Comparison of ENCODE assay signal across 10 cellular contexts in the genomic region with DNA sequence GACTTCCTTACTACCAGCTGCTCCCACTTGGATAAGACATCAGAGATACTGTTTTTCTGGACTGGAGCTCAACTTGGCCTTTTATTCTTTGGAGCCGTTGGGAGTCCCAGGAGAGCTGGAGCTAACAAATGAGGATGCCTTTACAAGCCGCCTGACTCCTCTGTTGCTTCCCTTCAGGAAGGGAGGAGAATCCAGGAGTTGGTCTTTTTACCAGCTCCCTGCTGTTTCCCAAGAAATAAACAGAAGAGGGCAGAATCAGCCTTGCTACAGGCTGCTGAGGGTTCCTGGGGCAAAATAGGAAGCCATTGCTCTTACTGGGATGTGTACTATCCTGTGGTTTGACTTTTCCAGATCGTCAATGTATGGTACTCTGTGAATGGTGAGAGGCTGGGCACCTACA. TPM values are rescaled to one million over a fixed set of nuclear protein-coding genes. Genes with fewer than 3 reads are reported as not detected.
DNase-seq lines count a peak whose midpoint lies in the region; ATAC-seq, FAIRE-seq and TF ChIP-seq lines count a peak whose summit lies in the region.
"Had no signal": no experiment of that assay in that cellular context is flagged by ENCODE, and none has a peak within 500 bp of the region (broad histone marks: within the 10 kb centered on the region; RNA-seq: fewer than 3 reads in every experiment).

No MANE protein-coding gene starts in this region.

- H3K4me1 ChIP-seq in left ventricle myocardium inferior (peaks cover 44% of the 10 kb centered on the region), right lobe of liver (peaks cover 0 to 30% (median 15%) of the 10 kb centered on the region in 4 donors), upper lobe of right lung (peaks cover 24% of the 10 kb centered on the region), small intestine (ENCODE audit: control insufficient read depth in 2 of 2, insufficient read depth in 1 of 2, low read depth in 1 of 2, low read length in 1 of 2) (peaks cover 1 to 4% of the 10 kb centered on the region in 2 donors), colonic mucosa (peaks cover 12% of the 10 kb centered on the region)

- TF ChIP-seq CTCF in left ventricle myocardium inferior (IDR thresholded peaks at IDR 0.05; ENCODE audit: borderline replicate concordance) (peak; percentile 12), right lobe of liver (IDR thresholded peaks at IDR 0.05) (no peak), upper lobe of right lung (IDR thresholded peaks at IDR 0.05) (no peak), colonic mucosa (IDR thresholded peaks at IDR 0.05) (no peak)

- H3K4me3 ChIP-seq in left ventricle myocardium inferior (peak overlapping the region; percentile 98), right lobe of liver (no peak overlapping the region), upper lobe of right lung (peak overlapping the region; percentile 92), small intestine (ENCODE audit: low read depth in 1 of 2, low read length in 2 of 2) (no peak overlapping the region), colonic mucosa (no peak overlapping the region)

- H3K27ac ChIP-seq in left ventricle myocardium inferior (replicated peaks): peak overlapping the region; percentile 92
- H3K27ac ChIP-seq in right lobe of liver: peak overlapping the region; percentile 28 to 81 (median 74)
- H3K27ac ChIP-seq in upper lobe of right lung: peak overlapping the region; percentile 97
- H3K27ac ChIP-seq in small intestine (ENCODE audit: low read depth in 1 of 2, low read length in 1 of 2): peak overlapping the region in 1 of 2 donors; percentile 21
- H3K27ac ChIP-seq in colonic mucosa: no peak overlapping the region

- H3K36me3 Mint-ChIP-seq in activated naive CD4-positive, alpha-beta T cell treated with anti-CD3 and anti-CD28 coated beads, Interleukin-2, amount 50 U/mL, for 72 hours: peaks cover 11 to 21% of the 10 kb centered on the region in 2 donors

- peak overlapping the region; percentile 98 for H3K27ac Mint-ChIP-seq in activated naive CD4-positive, alpha-beta T cell treated with anti-CD3 and anti-CD28 coated beads, Interleukin-2, amount 50 U/mL, for 72 hours

- H3K36me3 ChIP-seq in left ventricle myocardium inferior (peaks cover 69% of the 10 kb centered on the region), right lobe of liver (peaks cover 0 to 41% (median 20%) of the 10 kb centered on the region in 4 donors), upper lobe of right lung (peaks cover 48% of the 10 kb centered on the region), small intestine (ENCODE audit: control insufficient read depth in 2 of 2, insufficient read depth in 2 of 2, low read length in 2 of 2) (peaks cover 0 to 6% of the 10 kb centered on the region in 2 donors), colonic mucosa (peaks cover 13% of the 10 kb centered on the region)

- no peaks in the 10 kb centered on the region for H3K9me3 Mint-ChIP-seq in activated naive CD4-positive, alpha-beta T cell treated with anti-CD3 and anti-CD28 coated beads, Interleukin-2, amount 50 U/mL, for 72 hours

- TF ChIP-seq POLR2A in right lobe of liver (IDR thresholded peaks at IDR 0.05): no peak

- H3K9me3 ChIP-seq in left ventricle myocardium inferior (replicated peaks) (no peaks in the 10 kb centered on the region), right lobe of liver (no peaks in the 10 kb centered on the region), upper lobe of right lung (no peaks in the 10 kb centered on the region), small intestine (ENCODE audit: control insufficient read depth, low read depth) (no peaks in the 10 kb centered on the region), colonic mucosa (no peaks in the 10 kb centered on the region)

- ATAC-seq in left cardiac atrium (no peak), right lobe of liver (no peak), upper lobe of right lung (no peak)
- ATAC-seq in activated naive CD4-positive, alpha-beta T cell treated with anti-CD3 and anti-CD28 coated beads, Interleukin-2, amount 50 U/mL, for 72 hours: no peak

- FAIRE-seq in small intestine (lab: Jason Lieb, UNC): no peak

- intact Hi-C loops in left ventricle myocardium inferior (cut with micrococcal nuclease) (loop anchor here (10.0 kb wide), 1 partner anchor 91 kb away; no protein-coding TSS in a partner anchor), left cardiac atrium (cut with DNase I) (no loop called here), right lobe of liver (cut with DNase I) (no loop called here), upper lobe of right lung (cut with DNase I) (no loop called here), colonic mucosa (cut with DNase I) (no loop called here)

- DNase-seq in left ventricle myocardium inferior (no peak), left cardiac atrium (no peak), right lobe of liver (no peak), upper lobe of right lung (no peak), small intestine (no peak), colonic mucosa (no peak), kidney tubule cell (ENCODE audit: low spot score) (no peak)
- no peak for DNase-seq in activated naive CD4-positive, alpha-beta T cell treated with anti-CD3 and anti-CD28 coated beads, Interleukin-2, amount 50 U/mL, for 72 hours (ENCODE audit: low spot score in 2 of 2)
- DNase-seq: activated gamma-delta T cell; stimulated activated CD4-positive, alpha-beta T cell treated with anti-CD3 and anti-CD28 coated beads, Interleukin-1b, Interleukin-23, amount 100 ng/mL, for 48 hours had no signal

- H3K27me3 ChIP-seq in left ventricle myocardium inferior (ENCODE audit: low read depth) (no peaks in the 10 kb centered on the region), right lobe of liver (no peaks in the 10 kb centered on the region), upper lobe of right lung (no peaks in the 10 kb centered on the region), small intestine (ENCODE audit: control insufficient read depth in 2 of 2, insufficient read depth in 2 of 2, low read length in 2 of 2) (no peaks in the 10 kb centered on the region), colonic mucosa (no peaks in the 10 kb centered on the region)

- 58% methylated on average over 2 of the region's 3 CpGs for WGBS in right lobe of liver (ENCODE audit: insufficient coverage, low coverage, low lambda C conversion rate, missing lambda C conversion rate)
- WGBS in small intestine, 3 donors: 81 to 84% (median 84%) methylated on average over 3 of the region's 3 CpGs

- no peak overlapping the region for H3K9ac ChIP-seq in colonic mucosa (ENCODE audit: low read depth in 2 of 2, low read length in 2 of 2)

RNA-seq across cellular contexts. Expression of a gene that starts 1.5 kb away (rescaled TPM):
- 91.1 TPM for total RNA-seq in left ventricle myocardium inferior
- total RNA-seq in left cardiac atrium: 100 to 1,000 TPM in 1 of 2 donors, 10 to 100 TPM in 1; 95.1 to 110 TPM
- total RNA-seq in activated naive CD4-positive, alpha-beta T cell treated with anti-CD3 and anti-CD28 coated beads, Interleukin-2, amount 50 U/mL, for 72 hours: 100 to 1,000 TPM; 273 to 295 TPM
- 100 to 1,000 TPM in 2 of 6 experiments, 10 to 100 TPM in 4; 67.5 to 130 (median 71.9) TPM for total RNA-seq in right lobe of liver
- 116 TPM for total RNA-seq in upper lobe of right lung
- 100 to 1,000 TPM; 162 to 234 (median 175) TPM for polyA plus RNA-seq in small intestine
- 100 to 1,000 TPM; 142 to 264 TPM for total RNA-seq in colonic mucosa

RNA-seq across cellular contexts. Expression of a gene that starts 1.5 kb away (rescaled TPM):
- total RNA-seq in left ventricle myocardium inferior: 10.9 TPM
- total RNA-seq in left cardiac atrium: 1 to 10 TPM; 8.8 to 9.9 TPM
- total RNA-seq in activated naive CD4-positive, alpha-beta T cell treated with anti-CD3 and anti-CD28 coated beads, Interleukin-2, amount 50 U/mL, for 72 hours: 10 to 100 TPM in 1 of 2 donors, 1 to 10 TPM in 1; 7.0 to 10.7 TPM
- 1 to 10 TPM; 3.4 to 7.2 (median 5.9) TPM for total RNA-seq in right lobe of liver
- total RNA-seq in upper lobe of right lung: 22.3 TPM
- 10 to 100 TPM in 1 of 3 donors, 1 to 10 TPM in 2; 6.5 to 12.9 (median 8.1) TPM for polyA plus RNA-seq in small intestine
- 10 to 100 TPM; 20.3 to 27.0 TPM for total RNA-seq in colonic mucosa

RNA-seq across cellular contexts. Expression of a gene that starts 14.8 kb away (rescaled TPM):
- total RNA-seq in left ventricle myocardium inferior (not detected), left cardiac atrium (not detected), right lobe of liver (not detected), upper lobe of right lung (not detected), colonic mucosa (not detected)
- total RNA-seq in activated naive CD4-positive, alpha-beta T cell treated with anti-CD3 and anti-CD28 coated beads, Interleukin-2, amount 50 U/mL, for 72 hours: under 1 TPM in 1 of 2 donors, not detected in 1; 0.16 TPM
- polyA plus RNA-seq in small intestine: not detected

RNA-seq across cellular contexts. Expression of a gene that starts 18.2 kb away (rescaled TPM):
- 0.71 TPM for total RNA-seq in left ventricle myocardium inferior
- under 1 TPM; 0.76 to 0.97 TPM for total RNA-seq in left cardiac atrium
- total RNA-seq in activated naive CD4-positive, alpha-beta T cell treated with anti-CD3 and anti-CD28 coated beads, Interleukin-2, amount 50 U/mL, for 72 hours: 1 to 10 TPM; 4.6 to 7.2 TPM
- total RNA-seq in right lobe of liver: under 1 TPM; 0.27 to 0.87 (median 0.41) TPM
- 1.2 TPM for total RNA-seq in upper lobe of right lung
- 1 to 10 TPM in 2 of 3 donors, under 1 TPM in 1; 0.54 to 1.8 (median 1.8) TPM for polyA plus RNA-seq in small intestine
- total RNA-seq in colonic mucosa: 1 to 10 TPM; 1.8 to 4.3 TPM

RNA-seq across cellular contexts. Expression of a gene that starts 23.3 kb away (rescaled TPM):
- total RNA-seq in left ventricle myocardium inferior (16.7 TPM), left cardiac atrium (10 to 100 TPM in 1 of 2 donors, 1 to 10 TPM in 1; 7.5 to 13.8 TPM), right lobe of liver (1 to 10 TPM in 2 of 6 experiments, under 1 TPM in 4; 0.56 to 1.3 (median 0.68) TPM), upper lobe of right lung (2.7 TPM), colonic mucosa (1 to 10 TPM; 2.8 to 5.1 TPM)
- total RNA-seq in activated naive CD4-positive, alpha-beta T cell treated with anti-CD3 and anti-CD28 coated beads, Interleukin-2, amount 50 U/mL, for 72 hours: 10 to 100 TPM; 20.8 to 24.9 TPM
- 1 to 10 TPM; 2.5 to 8.1 (median 4.4) TPM for polyA plus RNA-seq in small intestine

Comparison
In these comparisons a context has a peak if more than half of its experiments do, and no peak if none do; other contexts are left out.
1. H3K4me3 ChIP-seq: peak in left ventricle myocardium inferior (single experiment) and upper lobe of right lung (single experiment); none in right lobe of liver (0 of 3), small intestine (0 of 2) and colonic mucosa (single experiment).